ENCODE assay signal across 8 cellular contexts in genomic region chr9:136342191-136343120, GRCh38. TPM values are rescaled to one million over a fixed set of nuclear protein-coding genes. Genes with fewer than 3 reads are reported as not detected.
DNase-seq lines count a peak whose midpoint lies in the region; ATAC-seq and TF ChIP-seq lines count a peak whose summit lies in the region.

No MANE protein-coding gene starts in this region.

- no peak for TF ChIP-seq POLR2A in stomach (IDR thresholded peaks at IDR 0.05)

- H3K4me1 Mint-ChIP-seq in neural crest cell = peaks cover 32% of the 10 kb centered on the region

- H3K4me3 Mint-ChIP-seq in neural crest cell = peak overlapping the region; percentile 80

- H3K27ac ChIP-seq in stomach = peak overlapping the region; percentile 55 to 78 (median 69)

- TF ChIP-seq EP300 in stomach (IDR thresholded peaks at IDR 0.05) = no peak

- no peaks in the 10 kb centered on the region for H3K9me3 Mint-ChIP-seq in neural crest cell

- peaks cover 5% of the 10 kb centered on the region for H3K27me3 Mint-ChIP-seq in neural crest cell (ENCODE audit: low read depth)

- no peaks in the 10 kb centered on the region for H3K36me3 Mint-ChIP-seq in neural crest cell (ENCODE audit: low read depth)

- ATAC-seq in HG03469 (IDR thresholded peaks at IDR 0.05; ENCODE audit: unreplicated experiment) = no peak

- H3K4me3 ChIP-seq in foreskin fibroblast (ENCODE audit: low read depth in 1 of 2, low read length in 2 of 2) = no peak overlapping the region
- H3K4me3 ChIP-seq in stomach = peak overlapping the region; percentile 47 to 60 (median 50)

- H3K36me3 ChIP-seq in stomach = peaks cover 0 to 32% (median 13%) of the 10 kb centered on the region in 4 donors

- 8 to 15% (median 11%) methylated on average over 43 to 59 of the region's 59 CpGs for WGBS in stomach, 5 donors

- DNase-seq in DMS153 (lab: John Stamatoyannopoulos, UW) (peak; percentile 54), NCI-H69 (lab: John Stamatoyannopoulos, UW) (peak; percentile 78), activated T-helper 1 cell treated with Interleukin-2 at 50 U/mL for 16 hours (ENCODE audit: low read depth) (peak; percentile 23), foreskin fibroblast (peak; percentile 62 to 89), neural crest cell (ENCODE audit: low read depth, low spot score) (peak; percentile 95), stomach (peak; percentile 92), NCI-H187 (lab: John Stamatoyannopoulos, UW) (no peak)

- TF ChIP-seq CTCF in foreskin fibroblast (IDR thresholded peaks at IDR 0.05; ENCODE audit: low read depth, low read length) (no peak), neural crest cell (conservative IDR thresholded peaks at IDR 0.05) (no peak), stomach (IDR thresholded peaks at IDR 0.05) (no peak)

- H3K27me3 ChIP-seq in stomach = no peaks in the 10 kb centered on the region

- H3K4me1 ChIP-seq in stomach = peaks cover 36 to 57% (median 52%) of the 10 kb centered on the region in 4 donors

- H3K27ac Mint-ChIP-seq in neural crest cell (ENCODE audit: unreplicated experiment) = no peak overlapping the region

- intact Hi-C loops in stomach (cut with DNase I; ENCODE audit: low total_unique reads) = no loop called here

- H3K9me3 ChIP-seq in stomach = no peaks in the 10 kb centered on the region

RNA-seq across cellular contexts. Expression of gene GPSM1, which starts 15.1 kb away (rescaled TPM):
- total RNA-seq in neural crest cell (50.8 and 56.7 TPM in 2 replicates), stomach (10 to 100 TPM in 3 of 5 donors, 1 to 10 TPM in 2; 3.5 to 16.5 (median 14.6) TPM)
- 10 to 100 TPM in 1 of 3 donors, 1 to 10 TPM in 2; 6.3 to 17.4 (median 9.6) TPM for polyA plus RNA-seq in stomach

RNA-seq across cellular contexts. Expression of gene DNLZ, which starts 21.1 kb away (rescaled TPM):
- total RNA-seq in neural crest cell = 21.3 and 21.7 TPM in 2 replicates
- total RNA-seq in stomach = 10 to 100 TPM in 1 of 5 donors, 1 to 10 TPM in 3, not detected in 1; 1.3 to 10.1 (median 7.4) TPM
- polyA plus RNA-seq in stomach = 10 to 100 TPM; 13.9 to 16.8 (median 15.0) TPM

RNA-seq across cellular contexts. Expression of gene CARD9, which starts 31.0 kb away (rescaled TPM):
- total RNA-seq in neural crest cell (1.3 and 1.4 TPM in 2 replicates), stomach (1 to 10 TPM in 3 of 5 donors, under 1 TPM in 1, not detected in 1; 0.92 to 8.2 (median 1.6) TPM)
- polyA plus RNA-seq in stomach = 1 to 10 TPM in 2 of 3 donors, under 1 TPM in 1; 0.92 to 2.0 (median 1.1) TPM

RNA-seq across cellular contexts. Expression of gene CCDC187, which starts 38.6 kb away (rescaled TPM):
- total RNA-seq in neural crest cell = 0.07 TPM in 1 of 2 replicates, not detected in the other
- total RNA-seq in stomach = 1 to 10 TPM in 2 of 5 donors, under 1 TPM in 2, not detected in 1; 0.45 to 2.8 (median 1.7) TPM
- polyA plus RNA-seq in stomach = under 1 TPM; 0.12 to 0.31 (median 0.18) TPM

RNA-seq across cellular contexts. Expression of gene SNAPC4, which starts 57.5 kb away (rescaled TPM):
- total RNA-seq in neural crest cell = 18.2 and 19.0 TPM in 2 replicates
- total RNA-seq in stomach = 10 to 100 TPM in 1 of 5 donors, 1 to 10 TPM in 4; 1.8 to 58.2 (median 5.8) TPM
- 1 to 10 TPM; 2.9 to 4.6 (median 4.1) TPM for polyA plus RNA-seq in stomach

Comparison
In these comparisons a context has a peak if more than half of its experiments do, and no peak if none do; other contexts are left out.
1. DNase-seq: peak in DMS153 (single experiment), NCI-H69 (single experiment), activated T-helper 1 cell treated with Interleukin-2 at 50 U/mL for 16 hours (single experiment), foreskin fibroblast (2 of 2), neural crest cell (single experiment) and stomach (single experiment); none in NCI-H187 (0 of 2).
2. H3K4me3 ChIP-seq: peak in stomach (4 of 4); none in foreskin fibroblast (0 of 2).